1 cellular context compared by ENCODE assay signal in the genomic region with DNA sequence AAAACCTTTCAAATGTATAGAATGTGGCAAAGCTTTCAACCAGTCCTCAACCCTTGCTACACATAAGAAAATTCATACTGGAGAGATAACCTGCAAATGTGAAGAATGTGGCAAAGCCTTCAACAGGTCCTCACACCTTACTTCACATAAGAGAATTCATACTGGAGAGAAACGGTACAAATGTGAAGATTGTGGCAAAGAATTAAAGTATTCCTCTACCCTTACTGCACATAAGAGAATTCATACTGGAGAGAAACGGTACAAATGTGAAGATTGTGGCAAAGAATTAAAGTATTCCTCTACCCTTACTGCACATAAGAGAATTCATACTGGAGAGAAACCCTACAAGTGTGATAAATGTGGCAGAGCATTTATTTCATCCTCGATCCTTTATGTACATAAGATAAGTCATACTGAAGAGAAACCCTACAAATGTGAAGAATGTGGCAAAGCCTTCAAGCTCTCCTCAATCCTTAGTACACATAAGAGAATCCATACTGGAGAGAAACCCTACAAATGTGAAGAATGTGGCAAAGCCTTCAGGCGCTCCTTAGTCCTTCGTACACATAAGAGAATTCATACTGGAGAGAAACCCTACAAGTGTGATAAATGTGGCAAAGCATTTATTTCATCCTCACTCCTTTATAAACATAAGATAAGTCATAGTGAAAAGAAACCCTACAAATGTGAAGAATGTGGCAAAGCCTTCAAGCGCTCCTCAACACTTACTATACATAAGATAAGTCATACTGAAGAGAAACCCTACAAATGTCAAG.
TF ChIP-seq lines count a peak whose summit lies in the region.

No MANE protein-coding gene starts in this region.

TF ChIP-seq in H1, 55 proteins besides CTCF, POLR2A, EP300 and RAD21:
- peak; percentile 97 for TF ChIP-seq ZNF274 (IDR thresholded peaks at IDR 0.05; ENCODE audit: borderline replicate concordance, extremely low read depth, low read length)
